Comparison of ENCODE assay signal across 12 cellular contexts in genomic region chr9:91589101-91589553, GRCh38.
DNase-seq lines count a peak whose midpoint lies in the region; ATAC-seq and TF ChIP-seq lines count a peak whose summit lies in the region.
"Had no signal": no experiment of that assay in that cellular context is flagged by ENCODE, and none has a peak within 500 bp of the region (broad histone marks: within the 10 kb centered on the region; RNA-seq: fewer than 3 reads in every experiment).

No MANE protein-coding gene starts in this region.

- no peak for TF ChIP-seq EP300 in stomach (IDR thresholded peaks at IDR 0.05)

- H3K9me3 ChIP-seq in right atrium auricular region (no peaks in the 10 kb centered on the region), stomach (no peaks in the 10 kb centered on the region)
- H3K9me3 ChIP-seq: vagina had no signal

- DNase-seq in Right ventricle myocardium inferior (ENCODE audit: missing footprints): no peak
- no peak for DNase-seq in right atrium auricular region (ENCODE audit: low spot score)
- peak; percentile 65 for DNase-seq in brain microvascular endothelial cell
- DNase-seq in kidney tubule cell (ENCODE audit: low spot score): peak; percentile 37
- DNase-seq in stomach: no peak
- no peak for DNase-seq in occipital lobe (lab: John Stamatoyannopoulos, UW)
- DNase-seq in activated effector memory CD4-positive, alpha-beta T cell treated with Interleukin-2 at 50 U/mL for 16 hours: no peak
- no peak for DNase-seq in stimulated activated CD4-positive, alpha-beta T cell treated with anti-CD3 and anti-CD28 coated beads, Interleukin-2, amount 100 ng/mL, for 48 hours
- DNase-seq: NCI-H69, retina had no signal

- H3K4me1 ChIP-seq in right atrium auricular region (no peaks in the 10 kb centered on the region), stomach (no peaks in the 10 kb centered on the region)

- WGBS in stomach, 5 donors: 28 to 48% (median 41%) methylated on average over 6 to 7 of the region's 7 CpGs

- no peak overlapping the region for H3K27ac ChIP-seq in right atrium auricular region
- H3K27ac ChIP-seq in brain microvascular endothelial cell: no peak overlapping the region
- H3K27ac ChIP-seq in stomach: no peak overlapping the region
- H3K27ac ChIP-seq: vagina had no signal

- intact Hi-C loops in Right ventricle myocardium inferior (cut with DNase I) (no loop called here), stomach (cut with DNase I; ENCODE audit: low total_unique reads) (no loop called here)

- peak; percentile 62 for ATAC-seq in Right ventricle myocardium inferior

- H3K4me3 ChIP-seq in right atrium auricular region: no peak overlapping the region
- H3K4me3 ChIP-seq in brain microvascular endothelial cell (ENCODE audit: low read depth, low read length): no peak overlapping the region
- H3K4me3 ChIP-seq in stomach: no peak overlapping the region
- H3K4me3 ChIP-seq: lung, vagina had no signal

- TF ChIP-seq CTCF in right atrium auricular region (IDR thresholded peaks at IDR 0.05) (no peak), brain microvascular endothelial cell (IDR thresholded peaks at IDR 0.05; ENCODE audit: low read depth, low read length, missing control alignments) (no peak), stomach (IDR thresholded peaks at IDR 0.05) (no peak)

- H3K27me3 ChIP-seq in right atrium auricular region: no peaks in the 10 kb centered on the region
- no peaks in the 10 kb centered on the region for H3K27me3 ChIP-seq in brain microvascular endothelial cell (replicated peaks)
- no peaks in the 10 kb centered on the region for H3K27me3 ChIP-seq in stomach
- H3K27me3 ChIP-seq: vagina had no signal

- TF ChIP-seq POLR2A in stomach (IDR thresholded peaks at IDR 0.05): no peak

- in situ Hi-C loops in brain microvascular endothelial cell (cut with HindIII; ENCODE audit: low pct_ligation_motif_present, low sequenced_read_pairs): no loop called here

- H3K36me3 ChIP-seq in right atrium auricular region (no peaks in the 10 kb centered on the region), brain microvascular endothelial cell (replicated peaks) (no peaks in the 10 kb centered on the region), stomach (no peaks in the 10 kb centered on the region)
- H3K36me3 ChIP-seq: vagina had no signal

Comparison
In these comparisons a context has a peak if more than half of its experiments do, and no peak if none do; other contexts are left out.
1. DNase-seq: peak in brain microvascular endothelial cell (single experiment) and kidney tubule cell (single experiment); none in Right ventricle myocardium inferior (single experiment), right atrium auricular region (single experiment), stomach (single experiment), occipital lobe (single experiment), activated effector memory CD4-positive, alpha-beta T cell treated with Interleukin-2 at 50 U/mL for 16 hours (single experiment) and stimulated activated CD4-positive, alpha-beta T cell treated with anti-CD3 and anti-CD28 coated beads, Interleukin-2, amount 100 ng/mL, for 48 hours (0 of 2).